ENCODE assay signal across 18 cellular contexts in genomic region chr15:25368855-25369254, GRCh38.
"Had no signal": no experiment of that assay in that cellular context is flagged by ENCODE, and none has a peak within 500 bp of the region (broad histone marks: within the 10 kb centered on the region; RNA-seq: fewer than 3 reads in every experiment).

No MANE protein-coding gene starts in this region.

- DNase-seq: activated CD4-positive, alpha-beta T cell treated with anti-CD3 and anti-CD28 coated beads, Interleukin-2, amount 50 U/mL, for 1 hour; activated CD4-positive, CD25-positive, alpha-beta regulatory T cell; aorta; esophagus squamous epithelium; foreskin melanocyte; heart left ventricle; islet precursor cell; left ventricle myocardium superior; midbrain; pancreas; retina; stomach; T-helper 17 cell had no signal

- ATAC-seq: heart left ventricle, left ventricle myocardium superior, pancreas, T-helper 17 cell had no signal

- FAIRE-seq: pancreas, TTC549 had no signal

- H3K27ac ChIP-seq: cardiac muscle cell, esophagus squamous epithelium, heart left ventricle, neural progenitor cell, pancreas, skin epidermis, stomach, thoracic aorta had no signal

- H3K9ac ChIP-seq: neural progenitor cell had no signal

- H3K4me3 ChIP-seq: cardiac muscle cell, esophagus squamous epithelium, heart left ventricle, neural progenitor cell, pancreas, skin epidermis, stomach, thoracic aorta had no signal

- H3K4me2 ChIP-seq: neural progenitor cell had no signal

- H3K9me3 ChIP-seq: esophagus squamous epithelium, heart left ventricle, pancreas, stomach, thoracic aorta had no signal

- H2AFZ ChIP-seq: neural progenitor cell had no signal

- H3K36me3 ChIP-seq: thoracic aorta had no signal

- H3K4me1 ChIP-seq: neural progenitor cell, pancreas had no signal

- H3K27me3 ChIP-seq: cardiac muscle cell, esophagus squamous epithelium, heart left ventricle, neural progenitor cell, pancreas, stomach had no signal
